In the genomic region with DNA sequence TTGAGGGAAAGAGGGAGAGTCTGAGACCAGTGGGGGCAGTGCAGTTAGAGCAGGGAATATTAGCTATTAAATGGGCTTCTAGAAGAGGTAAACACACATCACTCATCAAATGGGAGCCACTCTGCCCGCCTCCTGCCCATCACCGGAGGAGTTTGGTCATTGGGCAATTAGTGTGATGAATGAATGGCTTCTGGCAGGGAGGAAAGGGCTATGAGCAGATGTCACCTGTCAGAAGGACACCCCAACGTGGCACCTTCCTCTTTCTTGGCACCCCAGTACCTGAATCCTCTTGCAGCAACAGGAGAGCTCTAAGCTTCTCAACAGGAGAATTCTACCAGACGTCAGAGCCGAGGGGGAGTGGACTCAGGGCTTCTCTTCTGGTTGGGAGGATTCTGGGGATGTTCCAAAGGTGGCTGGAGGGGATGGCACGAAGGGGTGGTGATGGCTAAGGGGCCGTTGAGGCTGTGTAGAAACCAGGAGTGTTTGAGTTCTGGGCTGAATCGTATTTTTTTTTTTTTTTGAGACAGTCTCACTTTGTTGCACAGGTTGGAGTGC, we compare ENCODE assay signal across 2 cellular contexts.
A peak's percentile ranks its signal among the peaks of the same experiment; 100 is the strongest.
TF ChIP-seq lines count a peak whose summit lies in the region.

No MANE protein-coding gene starts in this region.

TF ChIP-seq in A549, 52 proteins besides CTCF, POLR2A, EP300 and RAD21:
- TF ChIP-seq SREBF2 (IDR thresholded peaks at IDR 0.05) (no peak), MAZ (IDR thresholded peaks at IDR 0.05; ENCODE audit: borderline replicate concordance, low read depth, low read length) (no peak), HDAC2 (IDR thresholded peaks at IDR 0.05) (no peak), CHD4 (IDR thresholded peaks at IDR 0.05; ENCODE audit: borderline replicate concordance) (no peak), FOSB (CRISPR knock-in tag; IDR thresholded peaks at IDR 0.05) (no peak), NPAS2 (CRISPR knock-in tag; IDR thresholded peaks at IDR 0.05; ENCODE audit: borderline replicate concordance) (no peak), JUNB (IDR thresholded peaks at IDR 0.05) (no peak), KDM1A (IDR thresholded peaks at IDR 0.05; ENCODE audit: low read depth) (no peak), CEBPB (IDR thresholded peaks at IDR 0.05) (no peak), CBX8 (IDR thresholded peaks at IDR 0.05) (no peak), CBX2 (IDR thresholded peaks at IDR 0.05; ENCODE audit: borderline replicate concordance, low read depth) (no peak), ESRRA (IDR thresholded peaks at IDR 0.05; ENCODE audit: borderline replicate concordance, low read length) (no peak), PHF8 (IDR thresholded peaks at IDR 0.05; ENCODE audit: borderline replicate concordance, low read depth) (no peak), FOSL2 (IDR thresholded peaks at IDR 0.05) (no peak), FOSL2 (CRISPR knock-in tag; IDR thresholded peaks at IDR 0.05) (no peak), MYC (IDR thresholded peaks at IDR 0.05; ENCODE audit: borderline replicate concordance, low read length) (no peak), RFX5 (IDR thresholded peaks at IDR 0.05) (no peak), NFE2L2 (conservative IDR thresholded peaks at IDR 0.05; ENCODE audit: low read length) (no peak)
- TF ChIP-seq, protein P1, sequence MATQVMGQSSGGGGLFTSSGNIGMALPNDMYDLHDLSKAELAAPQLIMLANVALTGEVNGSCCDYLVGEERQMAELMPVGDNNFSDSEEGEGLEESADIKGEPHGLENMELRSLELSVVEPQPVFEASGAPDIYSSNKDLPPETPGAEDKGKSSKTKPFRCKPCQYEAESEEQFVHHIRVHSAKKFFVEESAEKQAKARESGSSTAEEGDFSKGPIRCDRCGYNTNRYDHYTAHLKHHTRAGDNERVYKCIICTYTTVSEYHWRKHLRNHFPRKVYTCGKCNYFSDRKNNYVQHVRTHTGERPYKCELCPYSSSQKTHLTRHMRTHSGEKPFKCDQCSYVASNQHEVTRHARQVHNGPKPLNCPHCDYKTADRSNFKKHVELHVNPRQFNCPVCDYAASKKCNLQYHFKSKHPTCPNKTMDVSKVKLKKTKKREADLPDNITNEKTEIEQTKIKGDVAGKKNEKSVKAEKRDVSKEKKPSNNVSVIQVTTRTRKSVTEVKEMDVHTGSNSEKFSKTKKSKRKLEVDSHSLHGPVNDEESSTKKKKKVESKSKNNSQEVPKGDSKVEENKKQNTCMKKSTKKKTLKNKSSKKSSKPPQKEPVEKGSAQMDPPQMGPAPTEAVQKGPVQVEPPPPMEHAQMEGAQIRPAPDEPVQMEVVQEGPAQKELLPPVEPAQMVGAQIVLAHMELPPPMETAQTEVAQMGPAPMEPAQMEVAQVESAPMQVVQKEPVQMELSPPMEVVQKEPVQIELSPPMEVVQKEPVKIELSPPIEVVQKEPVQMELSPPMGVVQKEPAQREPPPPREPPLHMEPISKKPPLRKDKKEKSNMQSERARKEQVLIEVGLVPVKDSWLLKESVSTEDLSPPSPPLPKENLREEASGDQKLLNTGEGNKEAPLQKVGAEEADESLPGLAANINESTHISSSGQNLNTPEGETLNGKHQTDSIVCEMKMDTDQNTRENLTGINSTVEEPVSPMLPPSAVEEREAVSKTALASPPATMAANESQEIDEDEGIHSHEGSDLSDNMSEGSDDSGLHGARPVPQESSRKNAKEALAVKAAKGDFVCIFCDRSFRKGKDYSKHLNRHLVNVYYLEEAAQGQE (IDR thresholded peaks at IDR 0.05), result no peak
- TF ChIP-seq, protein P2, sequence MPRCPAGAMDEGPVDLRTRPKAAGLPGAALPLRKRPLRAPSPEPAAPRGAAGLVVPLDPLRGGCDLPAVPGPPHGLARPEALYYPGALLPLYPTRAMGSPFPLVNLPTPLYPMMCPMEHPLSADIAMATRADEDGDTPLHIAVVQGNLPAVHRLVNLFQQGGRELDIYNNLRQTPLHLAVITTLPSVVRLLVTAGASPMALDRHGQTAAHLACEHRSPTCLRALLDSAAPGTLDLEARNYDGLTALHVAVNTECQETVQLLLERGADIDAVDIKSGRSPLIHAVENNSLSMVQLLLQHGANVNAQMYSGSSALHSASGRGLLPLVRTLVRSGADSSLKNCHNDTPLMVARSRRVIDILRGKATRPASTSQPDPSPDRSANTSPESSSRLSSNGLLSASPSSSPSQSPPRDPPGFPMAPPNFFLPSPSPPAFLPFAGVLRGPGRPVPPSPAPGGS (IDR thresholded peaks at IDR 0.05), result no peak
- TF ChIP-seq, protein P3, sequence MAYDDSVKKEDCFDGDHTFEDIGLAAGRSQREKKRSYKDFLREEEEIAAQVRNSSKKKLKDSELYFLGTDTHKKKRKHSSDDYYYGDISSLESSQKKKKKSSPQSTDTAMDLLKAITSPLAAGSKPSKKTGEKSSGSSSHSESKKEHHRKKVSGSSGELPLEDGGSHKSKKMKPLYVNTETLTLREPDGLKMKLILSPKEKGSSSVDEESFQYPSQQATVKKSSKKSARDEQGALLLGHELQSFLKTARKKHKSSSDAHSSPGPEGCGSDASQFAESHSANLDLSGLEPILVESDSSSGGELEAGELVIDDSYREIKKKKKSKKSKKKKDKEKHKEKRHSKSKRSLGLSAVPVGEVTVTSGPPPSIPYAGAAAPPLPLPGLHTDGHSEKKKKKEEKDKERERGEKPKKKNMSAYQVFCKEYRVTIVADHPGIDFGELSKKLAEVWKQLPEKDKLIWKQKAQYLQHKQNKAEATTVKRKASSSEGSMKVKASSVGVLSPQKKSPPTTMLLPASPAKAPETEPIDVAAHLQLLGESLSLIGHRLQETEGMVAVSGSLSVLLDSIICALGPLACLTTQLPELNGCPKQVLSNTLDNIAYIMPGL (CRISPR knock-in tag; IDR thresholded peaks at IDR 0.05; ENCODE audit: borderline replicate concordance), result no peak
TF ChIP-seq in A549: peak in this region for 0.

TF ChIP-seq in GM12878, 131 proteins besides CTCF, POLR2A, EP300 and RAD21:
- TF ChIP-seq, protein P4, sequence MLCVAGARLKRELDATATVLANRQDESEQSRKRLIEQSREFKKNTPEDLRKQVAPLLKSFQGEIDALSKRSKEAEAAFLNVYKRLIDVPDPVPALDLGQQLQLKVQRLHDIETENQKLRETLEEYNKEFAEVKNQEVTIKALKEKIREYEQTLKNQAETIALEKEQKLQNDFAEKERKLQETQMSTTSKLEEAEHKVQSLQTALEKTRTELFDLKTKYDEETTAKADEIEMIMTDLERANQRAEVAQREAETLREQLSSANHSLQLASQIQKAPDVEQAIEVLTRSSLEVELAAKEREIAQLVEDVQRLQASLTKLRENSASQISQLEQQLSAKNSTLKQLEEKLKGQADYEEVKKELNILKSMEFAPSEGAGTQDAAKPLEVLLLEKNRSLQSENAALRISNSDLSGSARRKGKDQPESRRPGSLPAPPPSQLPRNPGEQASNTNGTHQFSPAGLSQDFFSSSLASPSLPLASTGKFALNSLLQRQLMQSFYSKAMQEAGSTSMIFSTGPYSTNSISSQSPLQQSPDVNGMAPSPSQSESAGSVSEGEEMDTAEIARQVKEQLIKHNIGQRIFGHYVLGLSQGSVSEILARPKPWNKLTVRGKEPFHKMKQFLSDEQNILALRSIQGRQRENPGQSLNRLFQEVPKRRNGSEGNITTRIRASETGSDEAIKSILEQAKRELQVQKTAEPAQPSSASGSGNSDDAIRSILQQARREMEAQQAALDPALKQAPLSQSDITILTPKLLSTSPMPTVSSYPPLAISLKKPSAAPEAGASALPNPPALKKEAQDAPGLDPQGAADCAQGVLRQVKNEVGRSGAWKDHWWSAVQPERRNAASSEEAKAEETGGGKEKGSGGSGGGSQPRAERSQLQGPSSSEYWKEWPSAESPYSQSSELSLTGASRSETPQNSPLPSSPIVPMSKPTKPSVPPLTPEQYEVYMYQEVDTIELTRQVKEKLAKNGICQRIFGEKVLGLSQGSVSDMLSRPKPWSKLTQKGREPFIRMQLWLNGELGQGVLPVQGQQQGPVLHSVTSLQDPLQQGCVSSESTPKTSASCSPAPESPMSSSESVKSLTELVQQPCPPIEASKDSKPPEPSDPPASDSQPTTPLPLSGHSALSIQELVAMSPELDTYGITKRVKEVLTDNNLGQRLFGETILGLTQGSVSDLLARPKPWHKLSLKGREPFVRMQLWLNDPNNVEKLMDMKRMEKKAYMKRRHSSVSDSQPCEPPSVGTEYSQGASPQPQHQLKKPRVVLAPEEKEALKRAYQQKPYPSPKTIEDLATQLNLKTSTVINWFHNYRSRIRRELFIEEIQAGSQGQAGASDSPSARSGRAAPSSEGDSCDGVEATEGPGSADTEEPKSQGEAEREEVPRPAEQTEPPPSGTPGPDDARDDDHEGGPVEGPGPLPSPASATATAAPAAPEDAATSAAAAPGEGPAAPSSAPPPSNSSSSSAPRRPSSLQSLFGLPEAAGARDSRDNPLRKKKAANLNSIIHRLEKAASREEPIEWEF (IDR thresholded peaks at IDR 0.05; ENCODE audit: insufficient replicate concordance, low read depth, low read length), result no peak
- TF ChIP-seq MXI1 (IDR thresholded peaks at IDR 0.05; ENCODE audit: low read depth, low read length) (no peak), TBL1XR1 (IDR thresholded peaks at IDR 0.05; ENCODE audit: low read depth, low read length) (no peak), ZZZ3 (IDR thresholded peaks at IDR 0.05; ENCODE audit: control insufficient read depth, insufficient read length, low read depth) (no peak)
- TF ChIP-seq, protein P5, sequence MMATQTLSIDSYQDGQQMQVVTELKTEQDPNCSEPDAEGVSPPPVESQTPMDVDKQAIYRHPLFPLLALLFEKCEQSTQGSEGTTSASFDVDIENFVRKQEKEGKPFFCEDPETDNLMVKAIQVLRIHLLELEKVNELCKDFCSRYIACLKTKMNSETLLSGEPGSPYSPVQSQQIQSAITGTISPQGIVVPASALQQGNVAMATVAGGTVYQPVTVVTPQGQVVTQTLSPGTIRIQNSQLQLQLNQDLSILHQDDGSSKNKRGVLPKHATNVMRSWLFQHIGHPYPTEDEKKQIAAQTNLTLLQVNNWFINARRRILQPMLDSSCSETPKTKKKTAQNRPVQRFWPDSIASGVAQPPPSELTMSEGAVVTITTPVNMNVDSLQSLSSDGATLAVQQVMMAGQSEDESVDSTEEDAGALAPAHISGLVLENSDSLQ (IDR thresholded peaks at IDR 0.05), result 0 out of 2 replicates have a peak, but pooled peaks have one; percentile 20
